In genomic region chr10:8331896-8332729, GRCh38 we compare ENCODE assay signal across 7 cellular contexts.
DNase-seq lines count a peak whose midpoint lies in the region; ATAC-seq and TF ChIP-seq lines count a peak whose summit lies in the region.

No MANE protein-coding gene starts in this region.

- H3K27me3 ChIP-seq in prostate gland (replicated peaks; ENCODE audit: insufficient read depth): peaks cover 10% of the 10 kb centered on the region
- H3K27me3 ChIP-seq in upper lobe of left lung: peaks cover 0 to 7% (median 0%) of the 10 kb centered on the region in 4 donors

- WGBS in prostate gland: 3% methylated on average over 34 of the region's 34 CpGs
- WGBS in upper lobe of left lung, 2 donors: 5 to 6% methylated on average over 29 to 34 of the region's 34 CpGs

- peak; percentile 98 for ATAC-seq in GM18519 (IDR thresholded peaks at IDR 0.05; ENCODE audit: low FRiP score, unreplicated experiment)
- ATAC-seq in HG02884 (IDR thresholded peaks at IDR 0.05; ENCODE audit: unreplicated experiment): peak; percentile 93
- ATAC-seq in upper lobe of left lung (ENCODE audit: low FRiP score in 2 of 2): peak; percentile 80 to 81

- no peak overlapping the region for H3K27ac ChIP-seq in prostate gland
- H3K27ac ChIP-seq in upper lobe of left lung: no peak overlapping the region

- H3K4me3 ChIP-seq in prostate gland: no peak overlapping the region
- peak overlapping the region in 3 of 4 donors; percentile 15 to 36 (median 26) for H3K4me3 ChIP-seq in upper lobe of left lung

- no peaks in the 10 kb centered on the region for H3K4me1 ChIP-seq in prostate gland (replicated peaks)
- peaks cover 0 to 14% (median 6%) of the 10 kb centered on the region in 4 donors for H3K4me1 ChIP-seq in upper lobe of left lung

- TF ChIP-seq CTCF in prostate gland (IDR thresholded peaks at IDR 0.05): no peak
- TF ChIP-seq CTCF in upper lobe of left lung (IDR thresholded peaks at IDR 0.05): no peak

- intact Hi-C loops in head of caudate nucleus (cut with DNase I) (no loop called here), prostate gland (cut with DNase I) (no loop called here)

- peak; percentile 90 for DNase-seq in RPMI8226
- DNase-seq in activated gamma-delta T cell (lab: John Stamatoyannopoulos, UW): peak; percentile 79
- DNase-seq in head of caudate nucleus: peak; percentile 3 to 71 (median 36)
- peak; percentile 21 for DNase-seq in prostate gland (ENCODE audit: low spot score)
- peak; percentile 56 to 90 for DNase-seq in upper lobe of left lung

- no peak for TF ChIP-seq EP300 in upper lobe of left lung (IDR thresholded peaks at IDR 0.05)

- TF ChIP-seq POLR2A in prostate gland (IDR thresholded peaks at IDR 0.05): no peak
- no peak for TF ChIP-seq POLR2A in upper lobe of left lung (IDR thresholded peaks at IDR 0.05)

- H3K9me3 ChIP-seq in prostate gland (no peaks in the 10 kb centered on the region), upper lobe of left lung (no peaks in the 10 kb centered on the region)

- H3K36me3 ChIP-seq in prostate gland (no peaks in the 10 kb centered on the region), upper lobe of left lung (no peaks in the 10 kb centered on the region)

Comparison
In these comparisons a context has a peak if more than half of its experiments do, and no peak if none do; other contexts are left out.
1. DNase-seq: peak in every context shown above with its lines; median percentile 90 in RPMI8226; 79 in activated gamma-delta T cell; 73 in upper lobe of left lung; 36 in head of caudate nucleus; 21 in prostate gland.
2. H3K4me3 ChIP-seq: peak in upper lobe of left lung (3 of 4); none in prostate gland (0 of 2).
3. Peak in every context shown above with its lines, with median percentiles within 50 percentile points of each other: ATAC-seq.